In the genomic region with DNA sequence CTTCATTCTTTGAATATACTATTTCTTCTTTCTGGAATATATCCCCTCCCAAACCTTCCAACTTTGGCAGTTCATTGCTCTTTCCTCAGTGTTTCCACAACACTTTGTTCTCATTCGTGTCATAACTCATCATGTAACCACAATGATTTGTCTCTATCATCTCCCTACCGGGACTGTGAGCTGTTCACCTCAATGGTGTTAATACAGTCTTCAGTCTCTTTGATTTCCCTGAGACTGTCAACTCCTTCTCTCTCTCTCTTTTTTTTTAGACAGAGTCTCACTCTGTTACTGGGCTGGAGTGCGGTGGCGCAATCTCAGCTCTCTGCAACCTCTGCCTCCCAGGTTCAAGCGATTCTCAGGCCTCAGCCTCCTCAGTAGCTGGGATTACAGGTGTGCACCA, we compare ENCODE assay signal across 7 cellular contexts.
"Had no signal": no experiment of that assay in that cellular context is flagged by ENCODE, and none has a peak within 500 bp of the region (broad histone marks: within the 10 kb centered on the region; RNA-seq: fewer than 3 reads in every experiment).

No MANE protein-coding gene starts in this region.

- DNase-seq: GM23248, GOT3, H7, HFFc6, IMR-90, KBM-7 had no signal

- H3K4me3 Mint-ChIP-seq: HFFc6 had no signal

- H3K9me3 Mint-ChIP-seq: HFFc6 had no signal

- H3K27ac Mint-ChIP-seq: HFFc6 had no signal

- ATAC-seq: HCT116 had no signal
